ENCODE assay signal across 1 cellular context in the genomic region with DNA sequence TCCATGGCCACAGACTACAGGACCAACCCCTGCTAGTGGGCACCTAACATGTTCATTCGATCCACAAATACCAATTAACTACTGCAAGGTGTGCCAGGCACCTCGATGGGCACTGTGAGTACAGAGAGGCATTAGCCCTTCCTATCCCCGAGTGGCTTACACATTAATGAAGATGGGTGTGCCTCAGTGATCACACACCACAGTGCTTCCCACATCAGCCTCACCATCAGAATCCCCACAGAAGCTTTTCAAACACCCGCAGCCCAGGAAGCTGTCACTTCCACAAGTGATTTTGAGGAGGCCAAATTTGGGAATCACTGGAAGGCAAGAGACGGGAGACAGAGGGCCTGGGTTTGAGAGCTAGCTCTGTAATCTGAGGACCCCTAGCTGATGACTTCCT.
TF ChIP-seq lines count a peak whose summit lies in the region.

No MANE protein-coding gene starts in this region.

TF ChIP-seq in GM12878, 131 proteins besides CTCF, POLR2A, EP300 and RAD21:
- TF ChIP-seq POLR2AphosphoS5 (IDR thresholded peaks at IDR 0.05; ENCODE audit: low read length) (peak; percentile 16; the same call in 1 of the 2 replicates), FOXK2 (IDR thresholded peaks at IDR 0.05) (no peak), CHD4 (IDR thresholded peaks at IDR 0.05) (no peak)
- TF ChIP-seq, protein P1, sequence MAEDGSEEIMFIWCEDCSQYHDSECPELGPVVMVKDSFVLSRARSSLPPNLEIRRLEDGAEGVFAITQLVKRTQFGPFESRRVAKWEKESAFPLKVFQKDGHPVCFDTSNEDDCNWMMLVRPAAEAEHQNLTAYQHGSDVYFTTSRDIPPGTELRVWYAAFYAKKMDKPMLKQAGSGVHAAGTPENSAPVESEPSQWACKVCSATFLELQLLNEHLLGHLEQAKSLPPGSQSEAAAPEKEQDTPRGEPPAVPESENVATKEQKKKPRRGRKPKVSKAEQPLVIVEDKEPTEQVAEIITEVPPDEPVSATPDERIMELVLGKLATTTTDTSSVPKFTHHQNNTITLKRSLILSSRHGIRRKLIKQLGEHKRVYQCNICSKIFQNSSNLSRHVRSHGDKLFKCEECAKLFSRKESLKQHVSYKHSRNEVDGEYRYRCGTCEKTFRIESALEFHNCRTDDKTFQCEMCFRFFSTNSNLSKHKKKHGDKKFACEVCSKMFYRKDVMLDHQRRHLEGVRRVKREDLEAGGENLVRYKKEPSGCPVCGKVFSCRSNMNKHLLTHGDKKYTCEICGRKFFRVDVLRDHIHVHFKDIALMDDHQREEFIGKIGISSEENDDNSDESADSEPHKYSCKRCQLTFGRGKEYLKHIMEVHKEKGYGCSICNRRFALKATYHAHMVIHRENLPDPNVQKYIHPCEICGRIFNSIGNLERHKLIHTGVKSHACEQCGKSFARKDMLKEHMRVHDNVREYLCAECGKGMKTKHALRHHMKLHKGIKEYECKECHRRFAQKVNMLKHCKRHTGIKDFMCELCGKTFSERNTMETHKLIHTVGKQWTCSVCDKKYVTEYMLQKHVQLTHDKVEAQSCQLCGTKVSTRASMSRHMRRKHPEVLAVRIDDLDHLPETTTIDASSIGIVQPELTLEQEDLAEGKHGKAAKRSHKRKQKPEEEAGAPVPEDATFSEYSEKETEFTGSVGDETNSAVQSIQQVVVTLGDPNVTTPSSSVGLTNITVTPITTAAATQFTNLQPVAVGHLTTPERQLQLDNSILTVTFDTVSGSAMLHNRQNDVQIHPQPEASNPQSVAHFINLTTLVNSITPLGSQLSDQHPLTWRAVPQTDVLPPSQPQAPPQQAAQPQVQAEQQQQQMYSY (CRISPR knock-in tag; IDR thresholded peaks at IDR 0.05) = no peak
